In the genomic region with DNA sequence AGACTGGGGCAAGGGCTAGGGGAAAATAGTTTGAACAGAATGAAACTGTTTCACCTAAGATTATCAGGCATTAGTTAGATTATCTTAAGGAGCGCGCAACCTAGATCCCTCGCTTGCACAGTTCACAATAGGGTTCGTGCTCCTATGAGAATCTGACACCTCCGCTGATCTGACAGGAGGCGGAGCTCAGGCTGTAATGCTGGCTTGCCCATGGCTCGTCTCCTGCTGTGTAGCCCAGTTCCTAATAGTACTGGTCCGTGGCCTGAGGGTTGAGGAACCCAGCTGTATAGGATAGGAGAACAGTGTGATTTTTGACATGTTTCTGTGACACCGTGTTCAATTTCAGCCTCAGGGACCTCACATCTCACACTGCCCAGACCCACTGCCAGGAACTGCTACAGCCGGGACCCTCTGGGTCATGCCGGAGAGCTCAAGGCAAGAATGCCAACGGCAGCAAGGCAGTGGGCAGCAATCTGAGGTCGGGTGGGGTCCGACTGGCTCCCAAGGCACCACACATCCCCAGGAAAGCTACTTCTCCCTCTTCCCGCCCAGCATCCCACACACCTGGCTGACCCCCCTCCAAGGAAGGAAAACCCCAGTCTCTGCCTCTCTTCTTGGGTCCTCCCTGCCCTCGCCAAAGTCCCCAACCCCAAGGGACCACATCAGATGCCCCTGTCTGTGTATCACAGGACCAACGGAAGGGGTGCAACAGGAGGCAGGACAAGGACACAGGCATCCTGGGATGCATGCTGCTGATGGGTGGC, we compare ENCODE assay signal across 16 cellular contexts. TPM values are rescaled to one million over a fixed set of nuclear protein-coding genes. Genes with fewer than 3 reads are reported as not detected.
DNase-seq lines count a peak whose midpoint lies in the region; ATAC-seq and TF ChIP-seq lines count a peak whose summit lies in the region.
"Had no signal": no experiment of that assay in that cellular context is flagged by ENCODE, and none has a peak within 500 bp of the region (broad histone marks: within the 10 kb centered on the region; RNA-seq: fewer than 3 reads in every experiment).

No MANE protein-coding gene starts in this region.

- CTCF ChIA-PET in HCT116 (lab: Charles Lee) (no interaction called here), MCF 10A (lab: Yijun Ruan, JAX) (interaction anchor here (0.7 kb wide), 1 partner anchor 52 kb away, joined by 3 read pairs; no protein-coding TSS in a partner anchor)

- no peak overlapping the region for H3K4me2 ChIP-seq in HCT116 (ENCODE audit: low read length)

- BruUV-seq in HCT116 (replicated peaks; lab: Mats Ljungman, UMichigan) (no TSS peak), MCF 10A (replicated peaks; lab: Mats Ljungman, UMichigan) (no TSS peak)

- H3K9me3 ChIP-seq in HCT116 (ENCODE audit: control insufficient read depth in 1 of 2, insufficient read depth in 1 of 2, low read depth in 1 of 2, low read length in 2 of 2): no peaks in the 10 kb centered on the region
- H3K9me3 ChIP-seq: SJSA1 had no signal

- H3K4me1 ChIP-seq in HCT116 (ENCODE audit: control insufficient read depth in 1 of 2, insufficient read depth in 2 of 2, low read length in 2 of 2): no peaks in the 10 kb centered on the region
- H3K4me1 ChIP-seq: SJSA1 had no signal

- peaks cover 15% of the 10 kb centered on the region; the same call in 1 of the 2 replicates for H3K27me3 ChIP-seq in HCT116 (ENCODE audit: insufficient read depth, low read length)
- no peaks in the 10 kb centered on the region for H3K27me3 ChIP-seq in dorsolateral prefrontal cortex

- RAD21 ChIA-PET in HCT116 (lab: Charles Lee; ENCODE audit: low non-redundant PET in 1 of 2, low total read pairs in 2 of 2, uncharacterized antibody in 2 of 2, unreplicated experiment in 2 of 2): no interaction called here

- no peak for TF ChIP-seq CTCF in HCT116 (IDR thresholded peaks at IDR 0.05 in 2 of 3, conservative IDR thresholded peaks at IDR 0.05 in 1 of 3; ENCODE audit: borderline replicate concordance in 1 of 3, insufficient read depth in 1 of 3, low read depth in 2 of 3, low read length in 2 of 3)
- no peak for TF ChIP-seq CTCF in dorsolateral prefrontal cortex (IDR thresholded peaks at IDR 0.05 in 54 of 56, conservative IDR thresholded peaks at IDR 0.05 in 2 of 56; ENCODE audit: low read depth in 1 of 56, partially characterized antibody in 56 of 56)
- TF ChIP-seq CTCF in MCF 10A (IDR thresholded peaks at IDR 0.05; ENCODE audit: unreplicated experiment): no peak
- TF ChIP-seq CTCF in HFFc6 (IDR thresholded peaks at IDR 0.05): no peak

- POLR2A ChIA-PET in HCT116 (lab: Charles Lee): interaction anchor here (0.5 kb wide), 1 partner anchor 711 kb away, joined by 3 read pairs; no protein-coding TSS in a partner anchor
- POLR2A ChIA-PET in MCF 10A (lab: Yijun Ruan, JAX): no interaction called here

- intact Hi-C loops in HCT116 (cut with micrococcal nuclease): no loop called here
- intact Hi-C loops in dorsolateral prefrontal cortex (cut with DNase I): no loop called here
- intact Hi-C loops in MCF 10A (cut with micrococcal nuclease): loop anchor here (5.0 kb wide), 1 partner anchor 36 kb away; no protein-coding TSS in a partner anchor

- H3K27ac ChIP-seq in HCT116 (ENCODE audit: low read depth, low read length) (no peak overlapping the region), dorsolateral prefrontal cortex (peak overlapping the region in 4 of 59 donors; percentile 18 to 83 (median 50))
- H3K27ac ChIP-seq: SJSA1 had no signal

- H3K4me3 Mint-ChIP-seq in MCF 10A (ENCODE audit: unreplicated experiment) (no peak overlapping the region), HFFc6 (no peak overlapping the region)
- H3K4me3 Mint-ChIP-seq: B cell had no signal

- peak; percentile 32; the same call in 1 of the 2 replicates for ATAC-seq in HCT116
- no peak for ATAC-seq in HG02938 (IDR thresholded peaks at IDR 0.05; ENCODE audit: unreplicated experiment)
- ATAC-seq: left colon had no signal

- H3K4me3 ChIP-seq in HCT116 (replicated peaks in 1 of 2; ENCODE audit: low read depth in 1 of 2, low read length in 2 of 2) (no peak overlapping the region), dorsolateral prefrontal cortex (no peak overlapping the region)
- H3K4me3 ChIP-seq: SJSA1 had no signal

- H3K36me3 Mint-ChIP-seq in MCF 10A (ENCODE audit: insufficient read depth, unreplicated experiment) (no peaks in the 10 kb centered on the region), HFFc6 (ENCODE audit: low read depth) (no peaks in the 10 kb centered on the region)

- H3K9me3 Mint-ChIP-seq in MCF 10A (ENCODE audit: unreplicated experiment) (no peaks in the 10 kb centered on the region), HFFc6 (no peaks in the 10 kb centered on the region)

- no peaks in the 10 kb centered on the region for H4K20me1 ChIP-seq in HCT116 (ENCODE audit: insufficient read depth)

- DNase-seq in Ammon's horn (ENCODE audit: low spot score) (peak; percentile 3), HCT116 (ENCODE audit: low read depth, low spot score) (no peak), dorsolateral prefrontal cortex (peak in 7 of 10 donors; percentile 2 to 57 (median 22)), mucosa of gallbladder (ENCODE audit: low spot score) (peak; percentile 6), MCF 10A (ENCODE audit: unreplicated experiment) (no peak), hypothalamus (lab: John Stamatoyannopoulos, UW) (no peak), HFFc6 (no peak)
- DNase-seq: EL; MM.1S; NCI-H748 treated with DMSO at 0.1 percent for 48 hours; stimulated activated CD4-positive, alpha-beta T cell treated with anti-CD3 and anti-CD28 coated beads, Interleukin-2, amount 100 ng/mL, for 48 hours; stimulated activated naive CD4-positive, alpha-beta T cell had no signal

- H2AFZ ChIP-seq in HCT116 (ENCODE audit: low read depth, low read length, poor library complexity, severe bottlenecking): no peak overlapping the region

- no peak for TF ChIP-seq POLR2A in HCT116 (IDR thresholded peaks at IDR 0.05; ENCODE audit: borderline replicate concordance, extremely low read depth, insufficient read depth, insufficient read length)

- no peaks in the 10 kb centered on the region for H3K79me2 ChIP-seq in HCT116 (ENCODE audit: insufficient read depth, low read length)

- H3K4me1 Mint-ChIP-seq in MCF 10A (ENCODE audit: insufficient read depth, unreplicated experiment) (no peaks in the 10 kb centered on the region), HFFc6 (ENCODE audit: low read depth) (no peaks in the 10 kb centered on the region)
- H3K4me1 Mint-ChIP-seq: B cell had no signal

- H3K27ac Mint-ChIP-seq in MCF 10A (ENCODE audit: low read depth, unreplicated experiment) (no peak overlapping the region), HFFc6 (no peak overlapping the region)
- H3K27ac Mint-ChIP-seq: B cell had no signal

- H3K36me3 ChIP-seq in HCT116 (ENCODE audit: control insufficient read depth in 1 of 2, insufficient read depth in 2 of 2, low read length in 2 of 2): no peaks in the 10 kb centered on the region
- H3K36me3 ChIP-seq: SJSA1 had no signal

- H3K27me3 Mint-ChIP-seq in MCF 10A (ENCODE audit: insufficient read depth, unreplicated experiment): peaks cover 22% of the 10 kb centered on the region
- peaks cover 60% of the 10 kb centered on the region for H3K27me3 Mint-ChIP-seq in HFFc6 (ENCODE audit: insufficient read depth)

- H3K9ac ChIP-seq in HCT116 (ENCODE audit: low read length): no peak overlapping the region

- no peaks in the 10 kb centered on the region for H3K9me2 ChIP-seq in HCT116 (ENCODE audit: insufficient read depth)

- TF ChIP-seq RAD21 in HCT116 (IDR thresholded peaks at IDR 0.05; ENCODE audit: low read depth): no peak

TF ChIP-seq in HCT116, 20 proteins besides CTCF, POLR2A, EP300 and RAD21:
- TF ChIP-seq, protein P1, sequence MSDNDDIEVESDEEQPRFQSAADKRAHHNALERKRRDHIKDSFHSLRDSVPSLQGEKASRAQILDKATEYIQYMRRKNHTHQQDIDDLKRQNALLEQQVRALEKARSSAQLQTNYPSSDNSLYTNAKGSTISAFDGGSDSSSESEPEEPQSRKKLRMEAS (IDR thresholded peaks at IDR 0.05): no peak
- TF ChIP-seq ZNF274 (IDR thresholded peaks at IDR 0.05; ENCODE audit: low read depth, low read length) (no peak), FOSL1 (IDR thresholded peaks at IDR 0.05; ENCODE audit: low read depth) (no peak)

RNA-seq across cellular contexts. Expression of a gene that starts 31.7 kb away (rescaled TPM):
- 0.34 TPM for total RNA-seq in HCT116 (2021; ENCODE audit: unreplicated experiment)
- polyA plus RNA-seq in HCT116 (2012): 0.11 and 0.60 TPM in 2 replicates
- total RNA-seq in dorsolateral prefrontal cortex: 100 to 1,000 TPM; 111 to 469 (median 313) TPM
- total RNA-seq in mucosa of gallbladder: 0.23 TPM
- 0.54 and 1.8 TPM in 2 replicates for total RNA-seq in MCF 10A (2022)
- total RNA-seq in HFFc6 (2021; fragmentation: NEBNext Ultra II Directional; extraction: Animal tissue kit (Norgen Biotek cat#: 25700)): under 1 TPM in 2 of 6 experiments, not detected in 4; 0.11 to 0.41 TPM
- total RNA-seq: B cell, SJSA1 had no signal

Comparison
In these comparisons a context has a peak if more than half of its experiments do, and no peak if none do; other contexts are left out.
1. DNase-seq: peak in Ammon's horn (single experiment), dorsolateral prefrontal cortex (7 of 10) and mucosa of gallbladder (single experiment); none in HCT116 (single experiment), MCF 10A (single experiment), hypothalamus (0 of 51) and HFFc6 (single experiment).
2. RNA of a gene that starts 31.7 kb away (total RNA-seq): 111 to 469 TPM in dorsolateral prefrontal cortex; 0.54 to 1.8 TPM in MCF 10A, 0.34 TPM in HCT116 (single experiment), 0.23 TPM in mucosa of gallbladder (single experiment) and 0.11 to 0.41 TPM in HFFc6; every median in the first group is over 10 times any median in the second.